16 cellular contexts compared by ENCODE assay signal in genomic region chr5:142644127-142644526, GRCh38. TPM values are rescaled to one million over a fixed set of nuclear protein-coding genes. Genes with fewer than 3 reads are reported as not detected.
DNase-seq lines count a peak whose midpoint lies in the region; ATAC-seq, FAIRE-seq and TF ChIP-seq lines count a peak whose summit lies in the region.
"Had no signal": no experiment of that assay in that cellular context is flagged by ENCODE, and none has a peak within 500 bp of the region (broad histone marks: within the 10 kb centered on the region; RNA-seq: fewer than 3 reads in every experiment).

No MANE protein-coding gene starts in this region.

- H3K27me3 ChIP-seq in left ventricle myocardium inferior (ENCODE audit: low read depth), result no peaks in the 10 kb centered on the region
- H3K27me3 ChIP-seq in bronchial epithelial cell (ENCODE audit: control insufficient read depth, insufficient read depth, low read length), result no peaks in the 10 kb centered on the region
- H3K27me3 ChIP-seq in mesenchymal stem cell (ENCODE audit: control insufficient read depth in 1 of 2, insufficient read depth in 1 of 2, low read length in 2 of 2), result no peaks in the 10 kb centered on the region
- no peaks in the 10 kb centered on the region for H3K27me3 ChIP-seq in psoas muscle (ENCODE audit: insufficient read depth in 3 of 3, low read length in 2 of 3)
- H3K27me3 ChIP-seq: Peyer's patch had no signal

- no peak overlapping the region for H2BK5ac ChIP-seq in mesenchymal stem cell (ENCODE audit: low read depth, low read length, poor library complexity, severe bottlenecking)

- no peaks in the 10 kb centered on the region for H3K79me1 ChIP-seq in mesenchymal stem cell (replicated peaks; ENCODE audit: low read length, poor library complexity, severe bottlenecking)

- H3K9me3 ChIP-seq in left ventricle myocardium inferior (replicated peaks) (no peaks in the 10 kb centered on the region), mesenchymal stem cell (ENCODE audit: control insufficient read depth, low read length) (no peaks in the 10 kb centered on the region), psoas muscle (no peaks in the 10 kb centered on the region)
- H3K9me3 ChIP-seq: Peyer's patch had no signal

- H3K27ac ChIP-seq in left ventricle myocardium inferior (replicated peaks) (peak overlapping the region; percentile 43), mesenchymal stem cell (ENCODE audit: low read length, poor library complexity, severe bottlenecking) (no peak overlapping the region), psoas muscle (no peak overlapping the region)
- H3K27ac ChIP-seq: Peyer's patch had no signal

- H3K36me3 ChIP-seq in left ventricle myocardium inferior, result no peaks in the 10 kb centered on the region
- no peaks in the 10 kb centered on the region for H3K36me3 ChIP-seq in bronchial epithelial cell (ENCODE audit: control insufficient read depth, insufficient read depth, low read length)
- no peaks in the 10 kb centered on the region for H3K36me3 ChIP-seq in mesenchymal stem cell (ENCODE audit: control insufficient read depth in 1 of 2, insufficient read depth in 2 of 2, low read depth in 1 of 2, low read length in 2 of 2)
- H3K36me3 ChIP-seq in psoas muscle (ENCODE audit: insufficient read depth in 1 of 2, low read depth in 1 of 2), result no peaks in the 10 kb centered on the region
- H3K36me3 ChIP-seq: Peyer's patch had no signal

- no peak overlapping the region for H4K8ac ChIP-seq in mesenchymal stem cell (ENCODE audit: low read length)

- TF ChIP-seq CTCF in left ventricle myocardium inferior (IDR thresholded peaks at IDR 0.05; ENCODE audit: borderline replicate concordance), result no peak
- no peak for TF ChIP-seq CTCF in bronchial epithelial cell (IDR thresholded peaks at IDR 0.05; ENCODE audit: insufficient read depth, low read length, severe bottlenecking)
- no peak for TF ChIP-seq CTCF in psoas muscle (IDR thresholded peaks at IDR 0.05)

- peak overlapping the region in 1 of 2 experiments; percentile 28 for H3K18ac ChIP-seq in mesenchymal stem cell (ENCODE audit: low read depth in 1 of 2, low read length in 2 of 2)

- no peak overlapping the region for H2BK120ac ChIP-seq in mesenchymal stem cell (ENCODE audit: low read depth, low read length)

- WGBS in mesenchymal stem cell, result 75% methylated on average over 5 of the region's 5 CpGs
- 76 to 79% (median 78%) methylated on average over 5 of the region's 5 CpGs for WGBS in psoas muscle, 3 donors

- no peak overlapping the region for H3K14ac ChIP-seq in mesenchymal stem cell (ENCODE audit: low read length in 2 of 2)

- no peak overlapping the region for H2AFZ ChIP-seq in mesenchymal stem cell (ENCODE audit: low read depth, low read length)

- peak overlapping the region; percentile 42 for H3K9ac ChIP-seq in mesenchymal stem cell (ENCODE audit: low read length)

- H3K4me3 ChIP-seq in left ventricle myocardium inferior (no peak overlapping the region), bronchial epithelial cell (ENCODE audit: low read depth, low read length) (no peak overlapping the region), mesenchymal stem cell (ENCODE audit: insufficient read depth in 1 of 2, low read depth in 1 of 2, low read length in 2 of 2) (peak overlapping the region in 1 of 2 experiments; percentile 39), psoas muscle (no peak overlapping the region)
- H3K4me3 ChIP-seq: Peyer's patch had no signal

- DNase-seq in left ventricle myocardium inferior, result no peak
- no peak for DNase-seq in left ventricle myocardium superior
- DNase-seq in bronchial epithelial cell (ENCODE audit: low read depth), result peak; percentile 89
- DNase-seq in mesenchymal stem cell, result peak; percentile 44
- DNase-seq in SHP77 (lab: John Stamatoyannopoulos, UW), result no peak
- DNase-seq in activated CD4-positive, alpha-beta T cell treated with anti-CD3 and anti-CD28 coated beads, Interleukin-2, amount 50 U/mL, for 1 hour, result no peak
- no peak for DNase-seq in psoas muscle
- DNase-seq: activated CD4-positive, alpha-beta T cell treated with anti-CD3 and anti-CD28 coated beads for 48 hours; activated T-cell treated with anti-CD3 and anti-CD28 coated beads, Interleukin-2, amount 50 U/mL, for 72 hours; CD8-positive, alpha-beta T cell; NCI-H1417 treated with DMSO at 0.1 percent for 48 hours; NCI-H510A treated with DMSO at 0.1 percent for 48 hours; Peyer's patch; stimulated activated CD4-positive, alpha-beta T cell treated with anti-CD3 and anti-CD28 coated beads, Interleukin-2, amount 100 ng/mL, for 48 hours; T-helper 17 cell had no signal

- H4K91ac ChIP-seq in mesenchymal stem cell (ENCODE audit: low read length), result no peak overlapping the region

- FAIRE-seq in bronchial epithelial cell (lab: Jason Lieb, UNC), result no peak

- no peak overlapping the region for H3K23ac ChIP-seq in mesenchymal stem cell (ENCODE audit: low read length in 2 of 2)

- no peak overlapping the region for H2BK12ac ChIP-seq in mesenchymal stem cell (ENCODE audit: low read length in 2 of 2)

- peak overlapping the region in 1 of 2 experiments; percentile 73 for H3K4ac ChIP-seq in mesenchymal stem cell (ENCODE audit: low read depth in 1 of 2, low read length in 2 of 2)

- peak overlapping the region; percentile 88 for H2BK15ac ChIP-seq in mesenchymal stem cell (ENCODE audit: low read depth, poor library complexity, severe bottlenecking)

- H2AK5ac ChIP-seq in mesenchymal stem cell (ENCODE audit: low read length, severe bottlenecking), result peak overlapping the region; percentile 5

- no peak overlapping the region for H3K4me2 ChIP-seq in mesenchymal stem cell (ENCODE audit: low read length, poor library complexity, severe bottlenecking)

- intact Hi-C loops in left ventricle myocardium inferior (cut with micrococcal nuclease), result no loop called here
- intact Hi-C loops in left ventricle myocardium superior (cut with micrococcal nuclease), result no loop called here
- intact Hi-C loops in psoas muscle (cut with DNase I), result no loop called here

- no peak for ATAC-seq in left ventricle myocardium superior
- ATAC-seq in GM21619 (IDR thresholded peaks at IDR 0.05; ENCODE audit: unreplicated experiment), result no peak
- ATAC-seq in psoas muscle, result no peak
- ATAC-seq: CD8-positive, alpha-beta T cell; T-helper 17 cell had no signal

- peaks cover 53% of the 10 kb centered on the region for H3K4me1 ChIP-seq in left ventricle myocardium inferior
- H3K4me1 ChIP-seq in mesenchymal stem cell (ENCODE audit: control insufficient read depth, insufficient read depth, low read depth, low read length), result peaks cover 12% of the 10 kb centered on the region
- peaks cover 7% of the 10 kb centered on the region for H3K4me1 ChIP-seq in psoas muscle
- H3K4me1 ChIP-seq: Peyer's patch had no signal

RNA-seq across cellular contexts. Expression of gene FGF1, which starts 41.8 kb away (rescaled TPM):
- total RNA-seq in left ventricle myocardium inferior (59.9 TPM), left ventricle myocardium superior (43.6 TPM), bronchial epithelial cell (under 0.01 and 0.38 TPM in 2 replicates), psoas muscle (1 to 10 TPM in 3 of 4 donors, under 1 TPM in 1; 0.74 to 7.1 (median 1.8) TPM)
- 1.3 TPM for polyA plus RNA-seq in mesenchymal stem cell (2013, experiment 1 of 2)
- 1.8 TPM for polyA plus RNA-seq in mesenchymal stem cell (2013, experiment 2 of 2)
- under 1 TPM; 0.34 to 1.00 (median 0.69) TPM for polyA plus RNA-seq in psoas muscle
- total RNA-seq: activated T-cell treated with anti-CD3 and anti-CD28 coated beads, Interleukin-2, amount 50 U/mL, for 72 hours; CD8-positive, alpha-beta T cell; Peyer's patch; T-helper 17 cell had no signal

Comparison
In these comparisons a context has a peak if more than half of its experiments do, and no peak if none do; other contexts are left out.
1. DNase-seq: peak in bronchial epithelial cell (single experiment) and mesenchymal stem cell (single experiment); none in left ventricle myocardium inferior (single experiment), left ventricle myocardium superior (single experiment), SHP77 (0 of 2), activated CD4-positive, alpha-beta T cell treated with anti-CD3 and anti-CD28 coated beads, Interleukin-2, amount 50 U/mL, for 1 hour (single experiment) and psoas muscle (0 of 2).